ENCODE assay signal across 1 cellular context in the genomic region with DNA sequence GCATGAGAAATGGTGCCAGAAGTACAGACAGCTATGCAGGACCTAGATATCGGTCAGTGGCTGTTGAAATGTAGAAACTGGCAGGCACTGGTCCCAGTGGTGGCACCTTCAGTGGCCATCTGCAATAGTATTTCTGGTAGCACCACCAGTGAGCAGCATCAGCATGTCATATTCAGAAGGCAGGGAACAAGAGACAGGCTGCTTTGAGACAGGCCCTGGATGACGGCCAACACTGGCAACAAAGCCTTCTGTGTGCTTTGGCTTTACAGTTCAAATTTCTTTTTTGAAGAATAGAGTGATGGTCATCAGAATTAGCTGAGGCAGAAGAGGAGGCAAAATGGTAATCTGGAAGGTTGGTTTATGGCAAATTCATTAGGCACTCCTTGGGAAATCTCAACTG.
TF ChIP-seq lines count a peak whose summit lies in the region.

No MANE protein-coding gene starts in this region.

TF ChIP-seq in SK-N-SH treated with all-trans-retinoic acid at 6 μM for 48 hours, 23 proteins besides CTCF, POLR2A, EP300 and RAD21 (continued from another document):
- TF ChIP-seq, protein P1, sequence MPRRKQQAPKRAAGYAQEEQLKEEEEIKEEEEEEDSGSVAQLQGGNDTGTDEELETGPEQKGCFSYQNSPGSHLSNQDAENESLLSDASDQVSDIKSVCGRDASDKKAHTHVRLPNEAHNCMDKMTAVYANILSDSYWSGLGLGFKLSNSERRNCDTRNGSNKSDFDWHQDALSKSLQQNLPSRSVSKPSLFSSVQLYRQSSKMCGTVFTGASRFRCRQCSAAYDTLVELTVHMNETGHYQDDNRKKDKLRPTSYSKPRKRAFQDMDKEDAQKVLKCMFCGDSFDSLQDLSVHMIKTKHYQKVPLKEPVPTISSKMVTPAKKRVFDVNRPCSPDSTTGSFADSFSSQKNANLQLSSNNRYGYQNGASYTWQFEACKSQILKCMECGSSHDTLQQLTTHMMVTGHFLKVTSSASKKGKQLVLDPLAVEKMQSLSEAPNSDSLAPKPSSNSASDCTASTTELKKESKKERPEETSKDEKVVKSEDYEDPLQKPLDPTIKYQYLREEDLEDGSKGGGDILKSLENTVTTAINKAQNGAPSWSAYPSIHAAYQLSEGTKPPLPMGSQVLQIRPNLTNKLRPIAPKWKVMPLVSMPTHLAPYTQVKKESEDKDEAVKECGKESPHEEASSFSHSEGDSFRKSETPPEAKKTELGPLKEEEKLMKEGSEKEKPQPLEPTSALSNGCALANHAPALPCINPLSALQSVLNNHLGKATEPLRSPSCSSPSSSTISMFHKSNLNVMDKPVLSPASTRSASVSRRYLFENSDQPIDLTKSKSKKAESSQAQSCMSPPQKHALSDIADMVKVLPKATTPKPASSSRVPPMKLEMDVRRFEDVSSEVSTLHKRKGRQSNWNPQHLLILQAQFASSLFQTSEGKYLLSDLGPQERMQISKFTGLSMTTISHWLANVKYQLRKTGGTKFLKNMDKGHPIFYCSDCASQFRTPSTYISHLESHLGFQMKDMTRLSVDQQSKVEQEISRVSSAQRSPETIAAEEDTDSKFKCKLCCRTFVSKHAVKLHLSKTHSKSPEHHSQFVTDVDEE (CRISPR knock-in tag; IDR thresholded peaks at IDR 0.05), result no peak
- TF ChIP-seq ZFP30 (CRISPR knock-in tag; IDR thresholded peaks at IDR 0.05) (no peak), ZFP3 (CRISPR knock-in tag; IDR thresholded peaks at IDR 0.05) (no peak), OSR1 (CRISPR knock-in tag; IDR thresholded peaks at IDR 0.05) (no peak), BACH2 (CRISPR knock-in tag; IDR thresholded peaks at IDR 0.05; ENCODE audit: borderline replicate concordance) (no peak), TOX (CRISPR knock-in tag; IDR thresholded peaks at IDR 0.05; ENCODE audit: borderline replicate concordance) (no peak), GLIS3 (CRISPR knock-in tag; IDR thresholded peaks at IDR 0.05) (no peak), TCF4 (CRISPR knock-in tag; IDR thresholded peaks at IDR 0.05; ENCODE audit: borderline replicate concordance) (no peak)
